ENCODE assay signal across 29 cellular contexts in genomic region chr15:94456246-94456645, GRCh38.
"Had no signal": no experiment of that assay in that cellular context is flagged by ENCODE, and none has a peak within 500 bp of the region (broad histone marks: within the 10 kb centered on the region; RNA-seq: fewer than 3 reads in every experiment).

No MANE protein-coding gene starts in this region.

- ATAC-seq: activated CD8-positive, alpha-beta memory T cell treated with anti-CD3 and anti-CD28 coated beads, Interleukin-2, amount 10 ng/mL, durations not matched to agents 7 days and 5 days; activated naive CD4-positive, alpha-beta T cell treated with anti-CD3 and anti-CD28 coated beads, Interleukin-2, amount 50 U/mL, for 72 hours; activated naive CD8-positive, alpha-beta T cell treated with anti-CD3 and anti-CD28 coated beads, Interleukin-2, amount 50 U/mL, for 24 hours; body of pancreas; K562; PC-3; T-helper 17 cell; WTC11 had no signal

- H3K27me3 ChIP-seq: ascending aorta, body of pancreas had no signal

- H3K36me3 ChIP-seq: ascending aorta had no signal

- H3K27ac ChIP-seq: ascending aorta, body of pancreas had no signal

- H3K4me3 Mint-ChIP-seq: activated CD8-positive, alpha-beta memory T cell treated with anti-CD3 and anti-CD28 coated beads, Interleukin-2, amount 10 ng/mL, durations not matched to agents 7 days and 5 days; activated naive CD8-positive, alpha-beta T cell treated with anti-CD3 and anti-CD28 coated beads, Interleukin-2, amount 50 U/mL, for 24 hours; activated T-cell treated with anti-CD3 and anti-CD28 coated beads, Interleukin-2, amount 50 U/mL, for 24 hours; activated T-helper 1 cell treated with anti-CD3 and anti-CD28 coated beads, Interleukin-12 subunit alpha, Interleukin-12 subunit beta, Interleukin-2, Interleukin-4 antibody, amounts not matched to agents 30 ng/mL and 10 ng/mL and 1 ng/mL, durations not matched to agents 14 hours and 24 hours and 36 hours; T-helper 17 cell; WTC11 had no signal

- H3K9me3 ChIP-seq: ascending aorta, body of pancreas had no signal

- H3K4me1 Mint-ChIP-seq: activated CD8-positive, alpha-beta memory T cell treated with anti-CD3 and anti-CD28 coated beads, Interleukin-2, amount 10 ng/mL, durations not matched to agents 7 days and 5 days; activated naive CD8-positive, alpha-beta T cell treated with anti-CD3 and anti-CD28 coated beads, Interleukin-2, amount 50 U/mL, for 24 hours; T-helper 17 cell had no signal

- H3K27ac Mint-ChIP-seq: activated CD8-positive, alpha-beta memory T cell treated with anti-CD3 and anti-CD28 coated beads, Interleukin-2, amount 10 ng/mL, durations not matched to agents 7 days and 5 days; activated naive CD4-positive, alpha-beta T cell treated with anti-CD3 and anti-CD28 coated beads, Interleukin-2, amount 50 U/mL, for 72 hours; activated naive CD8-positive, alpha-beta T cell treated with anti-CD3 and anti-CD28 coated beads, Interleukin-2, amount 50 U/mL, for 24 hours; activated T-cell treated with anti-CD3 and anti-CD28 coated beads, Interleukin-2, amount 50 U/mL, for 24 hours; activated T-helper 1 cell treated with anti-CD3 and anti-CD28 coated beads, Interleukin-12 subunit alpha, Interleukin-12 subunit beta, Interleukin-2, Interleukin-4 antibody, amounts not matched to agents 30 ng/mL and 10 ng/mL and 1 ng/mL, durations not matched to agents 14 hours and 24 hours and 36 hours; T-helper 17 cell; WTC11 had no signal

- H3K4me1 ChIP-seq: ascending aorta, body of pancreas had no signal

- H3K36me3 Mint-ChIP-seq: WTC11 had no signal

- H3K9me3 Mint-ChIP-seq: activated naive CD4-positive, alpha-beta T cell treated with anti-CD3 and anti-CD28 coated beads, Interleukin-2, amount 50 U/mL, for 72 hours; activated naive CD8-positive, alpha-beta T cell treated with anti-CD3 and anti-CD28 coated beads, Interleukin-2, amount 50 U/mL, for 24 hours; activated T-cell treated with anti-CD3 and anti-CD28 coated beads, Interleukin-2, amount 50 U/mL, for 24 hours; activated T-helper 1 cell treated with anti-CD3 and anti-CD28 coated beads, Interleukin-12 subunit alpha, Interleukin-12 subunit beta, Interleukin-2, Interleukin-4 antibody, amounts not matched to agents 30 ng/mL and 10 ng/mL and 1 ng/mL, durations not matched to agents 14 hours and 24 hours and 36 hours; WTC11 had no signal

- DNase-seq: activated CD4-positive, alpha-beta T cell treated with anti-CD3 and anti-CD28 coated beads for 48 hours; activated CD4-positive, alpha-beta T cell treated with anti-CD3 and anti-CD28 coated beads, Interleukin-2, amount 50 U/mL, for 48 hours; activated CD4-positive, CD25-positive, alpha-beta regulatory T cell treated with anti-CD3 and anti-CD28 coated beads, Interleukin-2, amount 50 U/mL, for 72 hours; activated CD8-positive, alpha-beta memory T cell treated with anti-CD3 and anti-CD28 coated beads, Interleukin-2, amount 10 ng/mL, durations not matched to agents 7 days and 5 days; activated effector memory CD4-positive, alpha-beta T cell treated with Interleukin-2 at 50 U/mL for 16 hours; activated naive CD4-positive, alpha-beta T cell treated with Interleukin-2 at 50 U/mL for 16 hours; activated naive CD8-positive, alpha-beta T cell treated with anti-CD3 and anti-CD28 coated beads, Interleukin-2, amount 50 U/mL, for 24 hours; activated T-cell treated with anti-CD3 and anti-CD28 coated beads, Interleukin-2, amount 50 U/mL, for 24 hours; amniotic stem cell; body of pancreas; central memory CD4-positive, alpha-beta T cell; Kasumi-1; NCI-H1092 treated with DMSO at 0.1 percent for 48 hours; NCI-H1417 treated with DMSO at 0.1 percent for 48 hours; NCI-H1694; NCI-H2029 treated with DMSO at 0.1 percent for 48 hours; NCI-H446; NCI-H524; PC-3; SHP77 treated with DMSO at 0.1 percent for 48 hours; T-helper 17 cell; T-helper 9 cell had no signal

- FAIRE-seq: bronchial epithelial cell, K562, RCC 7860 had no signal

- H3K27me3 Mint-ChIP-seq: activated CD8-positive, alpha-beta memory T cell treated with anti-CD3 and anti-CD28 coated beads, Interleukin-2, amount 10 ng/mL, durations not matched to agents 7 days and 5 days; activated naive CD8-positive, alpha-beta T cell treated with anti-CD3 and anti-CD28 coated beads, Interleukin-2, amount 50 U/mL, for 24 hours; activated T-cell treated with anti-CD3 and anti-CD28 coated beads, Interleukin-2, amount 50 U/mL, for 24 hours; T-helper 17 cell had no signal

- H3K4me3 ChIP-seq: ascending aorta, body of pancreas, K562 had no signal
